In the genomic region with DNA sequence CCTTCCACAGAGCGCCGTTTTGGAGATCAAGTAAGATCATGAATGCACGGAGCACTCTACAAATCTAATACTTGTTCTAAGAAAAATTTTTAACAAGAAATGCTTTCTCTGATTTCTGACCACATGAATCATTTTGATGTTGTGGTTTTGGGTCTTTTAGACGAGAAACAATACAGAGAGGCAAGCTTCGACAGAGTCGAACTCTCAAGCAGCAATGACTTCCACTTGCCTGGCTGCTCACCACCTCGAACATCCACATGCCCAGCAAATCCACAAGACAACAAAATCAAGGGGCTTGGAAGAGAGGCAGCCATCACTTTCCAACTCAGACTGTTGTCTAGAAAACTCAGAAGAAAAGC, we compare ENCODE assay signal across 9 cellular contexts.
DNase-seq lines count a peak whose midpoint lies in the region; ATAC-seq, FAIRE-seq and TF ChIP-seq lines count a peak whose summit lies in the region.
"Had no signal": no experiment of that assay in that cellular context is flagged by ENCODE, and none has a peak within 500 bp of the region (broad histone marks: within the 10 kb centered on the region; RNA-seq: fewer than 3 reads in every experiment).

No MANE protein-coding gene starts in this region.

- ATAC-seq in T-cell (replicated peaks in 1 of 4) (peak; percentile 67 to 82 (median 79)), HG03460 (IDR thresholded peaks at IDR 0.05; ENCODE audit: unreplicated experiment) (no peak), GM18505 (IDR thresholded peaks at IDR 0.05; ENCODE audit: unreplicated experiment) (no peak), GM18873 (IDR thresholded peaks at IDR 0.05; ENCODE audit: low FRiP score, unreplicated experiment) (no peak)
- peak; percentile 61 for ATAC-seq in effector memory CD8-positive, alpha-beta T cell (replicated peaks)

- no peaks in the 10 kb centered on the region for H3K9me3 Mint-ChIP-seq in T-cell
- no peaks in the 10 kb centered on the region for H3K9me3 Mint-ChIP-seq in effector memory CD8-positive, alpha-beta T cell

- peak overlapping the region; percentile 85 to 96 for H3K27ac Mint-ChIP-seq in T-cell
- H3K27ac Mint-ChIP-seq in effector memory CD8-positive, alpha-beta T cell, result peak overlapping the region; percentile 85 to 95

- no peak for DNase-seq in GM23248
- DNase-seq in T-cell, result no peak
- no peak for DNase-seq in effector memory CD8-positive, alpha-beta T cell
- no peak for DNase-seq in small intestine
- DNase-seq: psoas muscle had no signal

- peaks cover 56% of the 10 kb centered on the region for H3F3A ChIP-seq in GM23248 (ENCODE audit: insufficient read depth)

- WGBS in GM23248 (ENCODE audit: low coverage in 1 of 2, low lambda C conversion rate in 2 of 2, missing lambda C conversion rate in 2 of 2), 2 experiments, result 82 to 85% methylated on average over 7 of the region's 7 CpGs
- 46 to 70% (median 49%) methylated on average over 7 of the region's 7 CpGs for WGBS in small intestine, 3 donors

- H3K9me2 ChIP-seq in GM23248 (ENCODE audit: insufficient read depth), result no peaks in the 10 kb centered on the region

- peaks cover 50 to 73% (median 56%) of the 10 kb centered on the region in 3 donors for H3K4me1 Mint-ChIP-seq in T-cell
- H3K4me1 Mint-ChIP-seq in effector memory CD8-positive, alpha-beta T cell (ENCODE audit: low read depth in 2 of 2), result peaks cover 39 to 47% of the 10 kb centered on the region in 2 donors

- H3K4me1 ChIP-seq in GM23248 (ENCODE audit: insufficient read depth), result peaks cover 70% of the 10 kb centered on the region
- H3K4me1 ChIP-seq in small intestine (ENCODE audit: control insufficient read depth in 2 of 2, insufficient read depth in 1 of 2, low read depth in 1 of 2, low read length in 1 of 2), result peaks cover 11 to 31% of the 10 kb centered on the region in 2 donors

- TF ChIP-seq POLR2A in GM18505 (IDR thresholded peaks at IDR 0.05; ENCODE audit: borderline replicate concordance, extremely low read depth, insufficient read depth, insufficient read length), result no peak

- no peak overlapping the region for H3K9ac ChIP-seq in GM23248

- peak overlapping the region; percentile 22 to 58 (median 44) for H3K4me3 Mint-ChIP-seq in T-cell
- peak overlapping the region; percentile 68 to 74 for H3K4me3 Mint-ChIP-seq in effector memory CD8-positive, alpha-beta T cell

- in situ Hi-C loops in GM23248 (cut with MboI), result no loop called here

- no peaks in the 10 kb centered on the region for H3K27me3 ChIP-seq in GM23248 (replicated peaks; ENCODE audit: insufficient read depth)
- no peaks in the 10 kb centered on the region for H3K27me3 ChIP-seq in small intestine (ENCODE audit: control insufficient read depth in 2 of 2, insufficient read depth in 2 of 2, low read length in 2 of 2)

- H3K36me3 ChIP-seq in GM23248 (ENCODE audit: low read depth) (peaks cover 6% of the 10 kb centered on the region; the same call in 1 of the 2 replicates), small intestine (ENCODE audit: control insufficient read depth in 2 of 2, insufficient read depth in 2 of 2, low read length in 2 of 2) (peaks cover 0 to 2% of the 10 kb centered on the region in 2 donors)

- peaks cover 35% of the 10 kb centered on the region for H3K36me3 Mint-ChIP-seq in T-cell
- peaks cover 3% of the 10 kb centered on the region for H3K36me3 Mint-ChIP-seq in effector memory CD8-positive, alpha-beta T cell (ENCODE audit: insufficient read depth)

- H4K20me1 ChIP-seq in GM23248 (ENCODE audit: insufficient read depth), result no peaks in the 10 kb centered on the region

- H3K27ac ChIP-seq in GM23248 (peak overlapping the region; percentile 62), small intestine (ENCODE audit: low read depth in 1 of 2, low read length in 1 of 2) (peak overlapping the region; percentile 87 to 90)
- H3K27ac ChIP-seq: psoas muscle had no signal

- no peak overlapping the region for H2AFZ ChIP-seq in GM23248

- H3K4me2 ChIP-seq in GM23248 (ENCODE audit: unreplicated experiment), result peak overlapping the region; percentile 67

- no peaks in the 10 kb centered on the region for H3K27me3 Mint-ChIP-seq in T-cell
- H3K27me3 Mint-ChIP-seq in effector memory CD8-positive, alpha-beta T cell, result no peaks in the 10 kb centered on the region

- H3K9me3 ChIP-seq in GM23248 (ENCODE audit: low read depth), result no peaks in the 10 kb centered on the region
- no peaks in the 10 kb centered on the region for H3K9me3 ChIP-seq in small intestine (ENCODE audit: control insufficient read depth, low read depth)
- H3K9me3 ChIP-seq: psoas muscle had no signal

- H3K79me2 ChIP-seq in GM23248 (ENCODE audit: insufficient read depth), result no peaks in the 10 kb centered on the region

- H3K4me3 ChIP-seq in GM23248 (no peak overlapping the region), small intestine (ENCODE audit: low read depth in 1 of 2, low read length in 2 of 2) (no peak overlapping the region)
- H3K4me3 ChIP-seq: K562, psoas muscle had no signal

- CTCF ChIA-PET in T-cell (lab: Charles Lee), result interaction anchor here (1.0 to 2.9 kb wide), 6 partner anchors 10 to 272 kb away, joined by 3 to 13 read pairs (median 4); no protein-coding TSS in a partner anchor

- POLR2A ChIA-PET in T-cell (lab: Charles Lee), result interaction anchor here in 1 of 2 donors (0.6 kb wide), 1 partner anchor 289 kb away, joined by 4 read pairs; no protein-coding TSS in a partner anchor

- no peak for FAIRE-seq in small intestine (lab: Jason Lieb, UNC)

Comparison
In these comparisons a context has a peak if more than half of its experiments do, and no peak if none do; other contexts are left out.
1. ATAC-seq: peak in T-cell (4 of 4) and effector memory CD8-positive, alpha-beta T cell (single experiment); none in HG03460 (single experiment), GM18505 (single experiment) and GM18873 (single experiment).